ENCODE assay signal across 23 cellular contexts in the genomic region with DNA sequence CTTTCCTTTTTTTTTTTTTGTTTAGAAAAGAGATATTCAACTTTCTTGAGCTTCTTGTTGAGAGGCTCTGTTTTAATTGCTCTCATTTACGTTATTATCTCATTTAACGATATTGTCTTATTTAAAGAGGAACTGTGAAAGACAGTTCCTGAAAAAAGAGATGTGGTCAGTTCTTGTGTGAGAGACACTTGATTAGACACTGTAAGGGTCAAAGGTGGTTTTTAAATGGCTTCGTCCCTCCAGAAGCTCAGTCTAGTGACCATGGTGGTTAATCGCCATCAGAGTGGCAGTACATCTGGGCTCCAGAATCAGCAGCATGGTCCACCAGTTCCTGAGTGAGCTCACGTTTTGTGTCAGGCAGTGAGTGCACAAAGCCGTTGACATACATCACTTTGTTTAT. TPM values are rescaled to one million over a fixed set of nuclear protein-coding genes. Genes with fewer than 3 reads are reported as not detected.
"Had no signal": no experiment of that assay in that cellular context is flagged by ENCODE, and none has a peak within 500 bp of the region (broad histone marks: within the 10 kb centered on the region; RNA-seq: fewer than 3 reads in every experiment).

No MANE protein-coding gene starts in this region.

- H3K4me1 ChIP-seq: esophagus squamous epithelium, gastroesophageal sphincter, prostate gland had no signal

- ATAC-seq: activated CD4-positive, alpha-beta T cell treated with anti-CD3 and anti-CD28 coated beads for 36 hours; gastroesophageal sphincter; natural killer cell treated with Interleukin-12 subunit alpha and Interleukin-12 subunit beta and Interleukin-15 and Interleukin-18, amount 100 ng/mL, for 72 hours; WTC11 had no signal

- H3K4me3 ChIP-seq: coronary artery, esophagus squamous epithelium, gastroesophageal sphincter, ovary, prostate gland, thoracic aorta had no signal

- H3K27ac ChIP-seq: coronary artery, esophagus squamous epithelium, gastroesophageal sphincter, neutrophil, ovary, prostate gland, thoracic aorta had no signal

- H3K36me3 ChIP-seq: esophagus squamous epithelium, gastroesophageal sphincter, neutrophil, ovary, prostate gland, thoracic aorta had no signal

- DNase-seq: activated CD4-positive, alpha-beta T cell treated with anti-CD3 and anti-CD28 coated beads for 36 hours; activated CD4-positive, alpha-beta T cell treated with anti-CD3 and anti-CD28 coated beads, Interleukin-2, amount 50 U/mL, for 4 hours; activated CD8-positive, alpha-beta memory T cell treated with anti-CD3 and anti-CD28 coated beads, Interleukin-2, amount 50 U/mL, for 48 hours; activated effector memory CD4-positive, alpha-beta T cell treated with Interleukin-2 at 50 U/mL for 16 hours; activated naive CD4-positive, alpha-beta T cell treated with anti-CD3 and anti-CD28 coated beads, Interleukin-2, amount 10 ng/mL, durations not matched to agents 7 days and 5 days; activated T-cell treated with anti-CD3 and anti-CD28 coated beads, Interleukin-2, amount 50 U/mL, for 48 hours; cerebellar nuclear complex; esophagus squamous epithelium; hypothalamus; midbrain; ovary; stimulated activated CD4-positive, alpha-beta T cell treated with anti-CD3 and anti-CD28 coated beads, Interleukin-2, amount 100 ng/mL, for 48 hours; stimulated activated CD8-positive, alpha-beta memory T cell treated with anti-CD3 and anti-CD28 coated beads, Interleukin-4, amount 100 ng/mL, for 48 hours; stimulated activated naive CD4-positive, alpha-beta T cell treated with Interleukin-2 at 50 U/mL for 16 hours had no signal

- H3K27me3 ChIP-seq: ovary had no signal

- H3K9me3 ChIP-seq: esophagus squamous epithelium, gastroesophageal sphincter, neutrophil, ovary, prostate gland, thoracic aorta had no signal

RNA-seq across cellular contexts. Expression of gene KCNA5, which starts 57.9 kb away (rescaled TPM):
- total RNA-seq: activated CD4-positive, alpha-beta T cell treated with anti-CD3 and anti-CD28 coated beads for 36 hours; activated CD8-positive, alpha-beta memory T cell treated with anti-CD3 and anti-CD28 coated beads for 36 hours; bronchial epithelial cell; natural killer cell treated with Interleukin-12 subunit alpha and Interleukin-12 subunit beta and Interleukin-15 and Interleukin-18, amount 100 ng/mL, for 72 hours had no signal
